In genomic region chr11:15824060-15824459, GRCh38 we compare ENCODE assay signal across 25 cellular contexts.
"Had no signal": no experiment of that assay in that cellular context is flagged by ENCODE, and none has a peak within 500 bp of the region (broad histone marks: within the 10 kb centered on the region; RNA-seq: fewer than 3 reads in every experiment).

No MANE protein-coding gene starts in this region.

- H3K36me3 Mint-ChIP-seq: naive B cell; stimulated activated naive B cell treated with anti-CD40 and anti-IgM and Interleukin-4, amounts not matched to agents 10 μg/mL and 1 μg/mL and 100 μg/mL, for 72 hours had no signal

- H3K9me3 ChIP-seq: prostate gland, right lobe of liver, spleen, testis, tibial nerve, upper lobe of right lung, vagina had no signal

- ATAC-seq: left colon; left ventricle myocardium superior; right lobe of liver; stimulated activated naive B cell treated with anti-CD40 and anti-IgM and Interleukin-4, amounts not matched to agents 10 μg/mL and 1 μg/mL and 100 μg/mL, for 72 hours; stimulated activated naive CD8-positive, alpha-beta T cell treated with anti-CD3 and anti-CD28 coated beads, Interleukin-15, amount 100 ng/mL, for 72 hours; upper lobe of right lung had no signal

- H3K4me1 ChIP-seq: prostate gland had no signal

- H3K4me3 Mint-ChIP-seq: naive B cell; nephron; stimulated activated naive B cell treated with anti-CD40 and anti-IgM and Interleukin-4, amounts not matched to agents 10 μg/mL and 1 μg/mL and 100 μg/mL, for 72 hours; stimulated activated naive CD8-positive, alpha-beta T cell treated with anti-CD3 and anti-CD28 coated beads, Interleukin-15, amount 100 ng/mL, for 72 hours had no signal

- H3K4me2 ChIP-seq: hepatocyte had no signal

- H3K79me2 ChIP-seq: hepatocyte, parathyroid adenoma had no signal

- DNase-seq: dorsolateral prefrontal cortex; effector CD8-positive, alpha-beta T cell; foreskin melanocyte; head of caudate nucleus; left colon; left ventricle myocardium superior; mesendoderm; naive B cell; right lobe of liver; spleen; stimulated activated CD4-positive, alpha-beta T cell treated with anti-CD3 and anti-CD28 coated beads, Interleukin-15, amount 100 ng/mL, for 24 hours; stimulated activated CD4-positive, alpha-beta T cell treated with anti-CD3 and anti-CD28 coated beads, Interleukin-2, amount 100 ng/mL, for 24 hours; stimulated activated CD4-positive, alpha-beta T cell treated with anti-CD3 and anti-CD28 coated beads, Interleukin-4, amount 100 ng/mL, for 4 hours; stimulated activated naive B cell treated with anti-CD40 and anti-IgM and Interleukin-4, amounts not matched to agents 10 μg/mL and 1 μg/mL and 100 μg/mL, for 72 hours; stimulated activated naive CD8-positive, alpha-beta T cell treated with anti-CD3 and anti-CD28 coated beads, Interleukin-15, amount 100 ng/mL, for 72 hours; testis; upper lobe of right lung had no signal

- H2AFZ ChIP-seq: hepatocyte, parathyroid adenoma had no signal

- H3K4me1 Mint-ChIP-seq: naive B cell; stimulated activated naive CD8-positive, alpha-beta T cell treated with anti-CD3 and anti-CD28 coated beads, Interleukin-15, amount 100 ng/mL, for 72 hours had no signal

- H3K4me3 ChIP-seq: coronary artery, dorsolateral prefrontal cortex, hepatocyte, lung, prostate gland, right lobe of liver, spleen, testis, tibial nerve, upper lobe of right lung, vagina had no signal

- H3K36me3 ChIP-seq: prostate gland, right lobe of liver, spleen, tibial nerve, upper lobe of right lung, vagina had no signal

- H3K9ac ChIP-seq: parathyroid adenoma had no signal

- H3K27ac Mint-ChIP-seq: nephron; stimulated activated naive B cell treated with anti-CD40 and anti-IgM and Interleukin-4, amounts not matched to agents 10 μg/mL and 1 μg/mL and 100 μg/mL, for 72 hours; stimulated activated naive CD8-positive, alpha-beta T cell treated with anti-CD3 and anti-CD28 coated beads, Interleukin-15, amount 100 ng/mL, for 72 hours had no signal

- H3K27ac ChIP-seq: coronary artery, dorsolateral prefrontal cortex, hepatocyte, parathyroid adenoma, prostate gland, right lobe of liver, spleen, testis, tibial nerve, upper lobe of right lung, vagina had no signal

- H3K27me3 ChIP-seq: hepatocyte, right lobe of liver, spleen, testis, tibial nerve, upper lobe of right lung, vagina had no signal
